In genomic region chr17:30477758-30478115, GRCh38 we compare ENCODE assay signal across 8 cellular contexts. TPM values are rescaled to one million over a fixed set of nuclear protein-coding genes. Genes with fewer than 3 reads are reported as not detected.
DNase-seq lines count a peak whose midpoint lies in the region; ATAC-seq and TF ChIP-seq lines count a peak whose summit lies in the region.

No MANE protein-coding gene starts in this region.

- TF ChIP-seq CTCF in cardiac muscle cell (IDR thresholded peaks at IDR 0.05; ENCODE audit: low read depth, low read length) = no peak

- H3K27me3 ChIP-seq in cardiac muscle cell = no peaks in the 10 kb centered on the region

- peak overlapping the region; percentile 86 for H3K4me3 ChIP-seq in cardiac muscle cell

- peak overlapping the region; percentile 99 for H3K27ac Mint-ChIP-seq in activated T-helper 17 cell treated with anti-CD3 and anti-CD28 coated beads, Interleukin-2, amount 50 U/mL, for 72 hours

- no peaks in the 10 kb centered on the region for H3K9me3 Mint-ChIP-seq in activated T-helper 17 cell treated with anti-CD3 and anti-CD28 coated beads, Interleukin-2, amount 50 U/mL, for 72 hours

- H3K36me3 ChIP-seq in cardiac muscle cell = peaks cover 15% of the 10 kb centered on the region

- ATAC-seq in HG03064 (IDR thresholded peaks at IDR 0.05; ENCODE audit: low read depth, unreplicated experiment) (peak; percentile 16), GM21360 (IDR thresholded peaks at IDR 0.05; ENCODE audit: unreplicated experiment) (no peak)
- ATAC-seq in activated T-helper 17 cell treated with anti-CD3 and anti-CD28 coated beads, Interleukin-2, amount 50 U/mL, for 72 hours (replicated peaks) = peak; percentile 28

- H3K36me3 Mint-ChIP-seq in activated T-helper 17 cell treated with anti-CD3 and anti-CD28 coated beads, Interleukin-2, amount 50 U/mL, for 72 hours (ENCODE audit: low read depth) = peaks cover 54% of the 10 kb centered on the region

- DNase-seq in COLO829 (ENCODE audit: low spot score) (peak; percentile 8), cardiac muscle cell (ENCODE audit: low read depth in 1 of 2, low spot score in 1 of 2) (peak in 1 of 2 donors; percentile 27), renal cortical epithelial cell (ENCODE audit: low read depth) (peak; percentile 42), GM19240 (ENCODE audit: insufficient read length, low spot score) (no peak), NCI-H1694 treated with DMSO at 0.1 percent for 48 hours (lab: John Stamatoyannopoulos, UW) (no peak)

- peak overlapping the region; percentile 92 for H3K4me3 Mint-ChIP-seq in activated T-helper 17 cell treated with anti-CD3 and anti-CD28 coated beads, Interleukin-2, amount 50 U/mL, for 72 hours

- no peaks in the 10 kb centered on the region for H3K9me3 ChIP-seq in cardiac muscle cell (ENCODE audit: low read depth)

- H3K27ac ChIP-seq in cardiac muscle cell = peak overlapping the region; percentile 98

- peaks cover 5% of the 10 kb centered on the region for H3K4me1 ChIP-seq in cardiac muscle cell (ENCODE audit: low read depth)

- peaks cover 3% of the 10 kb centered on the region for H3K27me3 Mint-ChIP-seq in activated T-helper 17 cell treated with anti-CD3 and anti-CD28 coated beads, Interleukin-2, amount 50 U/mL, for 72 hours

- peaks cover 21% of the 10 kb centered on the region for H3K4me1 Mint-ChIP-seq in activated T-helper 17 cell treated with anti-CD3 and anti-CD28 coated beads, Interleukin-2, amount 50 U/mL, for 72 hours

RNA-seq across cellular contexts. Expression of gene GOSR1, which starts 0.5 kb away (rescaled TPM):
- 10 to 100 TPM; 42.4 to 45.2 TPM for total RNA-seq in activated T-helper 17 cell treated with anti-CD3 and anti-CD28 coated beads, Interleukin-2, amount 50 U/mL, for 72 hours
- 21.6 and 24.6 TPM in 2 replicates for total RNA-seq in cardiac muscle cell
- 30.0 and 40.1 TPM in 2 replicates for polyA plus RNA-seq in cardiac muscle cell
- 42.5 and 83.4 TPM in 2 replicates for total RNA-seq in renal cortical epithelial cell

Comparison
In these comparisons a context has a peak if more than half of its experiments do, and no peak if none do; other contexts are left out.
1. DNase-seq: peak in COLO829 (single experiment) and renal cortical epithelial cell (single experiment); none in GM19240 (single experiment) and NCI-H1694 treated with DMSO at 0.1 percent for 48 hours (single experiment).